14 cellular contexts compared by ENCODE assay signal in genomic region chr17:31843382-31843780, GRCh38. TPM values are rescaled to one million over a fixed set of nuclear protein-coding genes. Genes with fewer than 3 reads are reported as not detected.
DNase-seq lines count a peak whose midpoint lies in the region; ATAC-seq, FAIRE-seq and TF ChIP-seq lines count a peak whose summit lies in the region.
"Had no signal": no experiment of that assay in that cellular context is flagged by ENCODE, and none has a peak within 500 bp of the region (broad histone marks: within the 10 kb centered on the region; RNA-seq: fewer than 3 reads in every experiment).

No MANE protein-coding gene starts in this region.

- DNase-seq in AG08396 (ENCODE audit: low spot score) (peak; percentile 30), astrocyte (ENCODE audit: low read depth) (no peak), sciatic nerve (ENCODE audit: low spot score) (no peak), G401 (ENCODE audit: low spot score) (no peak), SKM-1 treated with dmso at 0.1 percent for 144 hours (lab: John Stamatoyannopoulos, UW; ENCODE audit: unreplicated experiment) (no peak)
- DNase-seq: activated CD4-positive, alpha-beta T cell treated with anti-CD3 and anti-CD28 coated beads for 36 hours; activated T-cell treated with anti-CD3 and anti-CD28 coated beads, Interleukin-2, amount 50 U/mL, for 1 hour; NCI-H1417 treated with DMSO at 0.1 percent for 48 hours; NCI-H510A treated with DMSO at 0.1 percent for 48 hours; T-cell had no signal

- H2AFZ ChIP-seq in astrocyte (ENCODE audit: low read depth, low read length) = peak overlapping the region; percentile 53

- no peaks in the 10 kb centered on the region for H4K20me1 ChIP-seq in astrocyte (ENCODE audit: insufficient read depth, low read length)

- H3K27ac ChIP-seq in astrocyte (ENCODE audit: low read depth, low read length) (no peak overlapping the region), gastroesophageal sphincter (peak overlapping the region; percentile 5 to 77 (median 74))

- intact Hi-C loops in sciatic nerve (cut with DNase I) = loop anchor here (2.0 to 5.0 kb wide), 2 partner anchors 285 to 306 kb away; no protein-coding TSS in a partner anchor

- H3K4me2 ChIP-seq in astrocyte (ENCODE audit: low read length) = peak overlapping the region; percentile 73

- H3K9ac ChIP-seq in astrocyte (ENCODE audit: low read length) = peak overlapping the region; percentile 13

- no peaks in the 10 kb centered on the region for H3K27me3 ChIP-seq in astrocyte (ENCODE audit: insufficient read depth, low read length)
- H3K27me3 ChIP-seq in gastroesophageal sphincter = no peaks in the 10 kb centered on the region

- no peaks in the 10 kb centered on the region for H3K9me3 Mint-ChIP-seq in astrocyte (ENCODE audit: unreplicated experiment)
- H3K9me3 Mint-ChIP-seq: natural killer cell treated with Interleukin-12 subunit alpha and Interleukin-12 subunit beta and Interleukin-15 and Interleukin-18, amount 100 ng/mL, for 72 hours; T-cell had no signal

- H3K36me3 ChIP-seq in astrocyte (ENCODE audit: insufficient read depth, low read length) (no peaks in the 10 kb centered on the region), gastroesophageal sphincter (no peaks in the 10 kb centered on the region)

- H3K36me3 Mint-ChIP-seq in astrocyte (ENCODE audit: low read depth, unreplicated experiment) = no peaks in the 10 kb centered on the region
- H3K36me3 Mint-ChIP-seq: natural killer cell treated with Interleukin-12 subunit alpha and Interleukin-12 subunit beta and Interleukin-15 and Interleukin-18, amount 100 ng/mL, for 72 hours; T-cell had no signal

- peaks cover 19% of the 10 kb centered on the region for H3K27me3 Mint-ChIP-seq in astrocyte (ENCODE audit: low read depth, unreplicated experiment)

- H3K4me1 ChIP-seq in astrocyte (ENCODE audit: insufficient read depth, low read length) (peaks cover 11% of the 10 kb centered on the region), gastroesophageal sphincter (peaks cover 0 to 47% (median 21%) of the 10 kb centered on the region in 3 donors)

- peaks cover 2% of the 10 kb centered on the region for H3K4me1 Mint-ChIP-seq in astrocyte (ENCODE audit: low read depth, unreplicated experiment)
- H3K4me1 Mint-ChIP-seq: activated CD4-positive, alpha-beta T cell treated with anti-CD3 and anti-CD28 coated beads for 36 hours; T-cell had no signal

- no peak overlapping the region for H3K4me3 Mint-ChIP-seq in astrocyte (ENCODE audit: unreplicated experiment)
- H3K4me3 Mint-ChIP-seq: activated CD4-positive, alpha-beta T cell treated with anti-CD3 and anti-CD28 coated beads for 36 hours; natural killer cell treated with Interleukin-12 subunit alpha and Interleukin-12 subunit beta and Interleukin-15 and Interleukin-18, amount 100 ng/mL, for 72 hours; T-cell had no signal

- H3K79me2 ChIP-seq in astrocyte (ENCODE audit: insufficient read depth, low read length) = no peaks in the 10 kb centered on the region

- H3K27ac Mint-ChIP-seq in astrocyte (ENCODE audit: unreplicated experiment) = no peak overlapping the region
- H3K27ac Mint-ChIP-seq: activated CD4-positive, alpha-beta T cell treated with anti-CD3 and anti-CD28 coated beads for 36 hours; natural killer cell treated with Interleukin-12 subunit alpha and Interleukin-12 subunit beta and Interleukin-15 and Interleukin-18, amount 100 ng/mL, for 72 hours; T-cell had no signal

- no peaks in the 10 kb centered on the region for H3K9me3 ChIP-seq in astrocyte (ENCODE audit: insufficient read depth, low read depth, low read length)
- H3K9me3 ChIP-seq in gastroesophageal sphincter = no peaks in the 10 kb centered on the region

- no peak for TF ChIP-seq CTCF in astrocyte (IDR thresholded peaks at IDR 0.05; ENCODE audit: insufficient read depth, low read depth, low read length)
- no peak for TF ChIP-seq CTCF in gastroesophageal sphincter (IDR thresholded peaks at IDR 0.05)

- ATAC-seq in gastroesophageal sphincter = no peak
- peak; percentile 44 for ATAC-seq in sciatic nerve
- no peak for ATAC-seq in GM18867 (IDR thresholded peaks at IDR 0.05; ENCODE audit: unreplicated experiment)
- ATAC-seq in GM21526 (IDR thresholded peaks at IDR 0.05; ENCODE audit: low FRiP score, unreplicated experiment) = no peak
- ATAC-seq: natural killer cell treated with Interleukin-12 subunit alpha and Interleukin-12 subunit beta and Interleukin-15 and Interleukin-18, amount 100 ng/mL, for 72 hours had no signal

- no peak for TF ChIP-seq POLR2A in gastroesophageal sphincter (IDR thresholded peaks at IDR 0.05)

- no peak for TF ChIP-seq EP300 in gastroesophageal sphincter (IDR thresholded peaks at IDR 0.05)

- in situ Hi-C loops in G401 (cut with HindIII; ENCODE audit: low sequenced_read_pairs) = no loop called here

- WGBS in gastroesophageal sphincter (ENCODE audit: low coverage in 1 of 2), 2 donors = 14% methylated on average over 2 of the region's 3 CpGs; no CpG with 5 or more reads in 1 of the 2 donors

- no peak overlapping the region for H3K4me3 ChIP-seq in astrocyte (ENCODE audit: insufficient read depth, low read depth, low read length)
- H3K4me3 ChIP-seq in gastroesophageal sphincter = peak overlapping the region in 1 of 2 donors; percentile 27

- FAIRE-seq in astrocyte (lab: Jason Lieb, UNC) = no peak

RNA-seq across cellular contexts. Expression of gene COPRS, which starts 15.7 kb away (rescaled TPM):
- total RNA-seq in astrocyte = 27.6 and 27.8 TPM in 2 replicates
- total RNA-seq in gastroesophageal sphincter = 100 to 1,000 TPM in 3 of 4 donors, 10 to 100 TPM in 1; 91.1 to 148 (median 140) TPM
- total RNA-seq in sciatic nerve = 38.2 TPM
- 199 and 233 TPM in 2 replicates for total RNA-seq in G401 (2014; rRNA removed; shearing (Covaris generic))

RNA-seq across cellular contexts. Expression of gene UTP6, which starts 58.1 kb away (rescaled TPM):
- total RNA-seq in astrocyte (101 and 106 TPM in 2 replicates), gastroesophageal sphincter (10 to 100 TPM; 28.5 to 43.3 (median 31.4) TPM), sciatic nerve (57.7 TPM)
- total RNA-seq in G401 (2014; rRNA removed; shearing (Covaris generic)) = 48.0 and 59.7 TPM in 2 replicates
